16 cellular contexts compared by ENCODE assay signal in the genomic region with DNA sequence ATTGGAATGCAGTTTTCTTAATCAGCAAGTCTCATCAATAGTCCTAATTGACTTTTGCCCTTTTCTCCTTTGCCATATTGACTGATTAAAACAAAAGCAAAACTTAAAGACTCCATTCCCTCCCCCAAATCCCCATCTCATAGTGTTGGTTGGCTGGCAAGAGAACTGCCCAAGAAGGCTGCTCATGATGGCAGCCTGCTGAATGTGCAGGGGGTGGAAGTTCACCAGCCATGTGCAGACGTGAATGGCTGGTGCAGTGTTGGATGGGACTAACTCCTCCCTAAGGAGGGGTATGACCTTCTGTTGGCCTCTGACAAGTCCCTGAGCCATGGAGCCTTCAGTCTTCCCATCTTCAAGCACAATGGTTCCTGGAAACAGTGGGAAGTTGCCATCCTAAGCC. TPM values are rescaled to one million over a fixed set of nuclear protein-coding genes. Genes with fewer than 3 reads are reported as not detected.
A peak's percentile ranks its signal among the peaks of the same experiment; 100 is the strongest.
DNase-seq lines count a peak whose midpoint lies in the region; ATAC-seq, FAIRE-seq and TF ChIP-seq lines count a peak whose summit lies in the region.
"Had no signal": no experiment of that assay in that cellular context is flagged by ENCODE, and none has a peak within 500 bp of the region (broad histone marks: within the 10 kb centered on the region; RNA-seq: fewer than 3 reads in every experiment).

No MANE protein-coding gene starts in this region.

- no peak overlapping the region for H3K14ac ChIP-seq in neuronal stem cell (ENCODE audit: low read length)

- H3K4me1 ChIP-seq in HepG2 (ENCODE audit: insufficient read depth, low read length) (peaks cover 99% of the 10 kb centered on the region), right lobe of liver (peaks cover 0 to 43% (median 15%) of the 10 kb centered on the region in 4 donors), neuronal stem cell (ENCODE audit: control insufficient read depth in 2 of 2, insufficient read depth in 1 of 2, low read depth in 1 of 2, low read length in 2 of 2) (peaks cover 16 to 29% of the 10 kb centered on the region in 2 donors)

- H2BK120ac ChIP-seq in neuronal stem cell (ENCODE audit: low read depth, low read length) = no peak overlapping the region

- no peak overlapping the region for H3K23ac ChIP-seq in neuronal stem cell (ENCODE audit: low read depth, low read length, poor library complexity)

- peaks cover 94% of the 10 kb centered on the region for H3K79me2 ChIP-seq in HepG2 (ENCODE audit: insufficient read depth, low read length)

- no peak overlapping the region for H2AFZ ChIP-seq in HepG2 (ENCODE audit: low read length)
- no peak overlapping the region for H2AFZ ChIP-seq in neuronal stem cell (ENCODE audit: low read length)
- H2AFZ ChIP-seq: GM23248 had no signal

- H2BK5ac ChIP-seq in neuronal stem cell (ENCODE audit: low read length) = no peak overlapping the region

- in situ Hi-C loops in HepG2 (cut with HindIII; ENCODE audit: extremely low pct_ligation_motif_present, low pct_unique_long_range_greater_than_20kb) = no loop called here

- H2AK5ac ChIP-seq in neuronal stem cell (ENCODE audit: low read depth, low read length) = no peak overlapping the region

- 75% methylated on average over 1 of the region's 1 CpG for WGBS in HepG2 (ENCODE audit: low lambda C conversion rate)
- 60% methylated on average over 1 of the region's 1 CpG for WGBS in right lobe of liver (ENCODE audit: insufficient coverage, low coverage, low lambda C conversion rate, missing lambda C conversion rate)
- WGBS in neuronal stem cell (ENCODE audit: extremely low coverage in 2 of 2, insufficient read length in 2 of 2, insufficient replicate concordance in 1 of 2), 2 donors = no CpG with 5 or more reads among the region's 1 CpG

- BruUV-seq in HepG2 (replicated peaks; lab: Mats Ljungman, UMichigan) = no TSS peak

- H3K4me3 ChIP-seq in HepG2 (replicated peaks in 1 of 3; ENCODE audit: insufficient read depth in 1 of 3, low read depth in 2 of 3, low read length in 3 of 3) (no peak overlapping the region), right lobe of liver (no peak overlapping the region), SK-N-MC (no peak overlapping the region), fibroblast of villous mesenchyme (ENCODE audit: low read depth, low read length) (peak overlapping the region; percentile 1), neuronal stem cell (ENCODE audit: low read length in 2 of 2) (no peak overlapping the region)
- H3K4me3 ChIP-seq: cardiac muscle cell, gastroesophageal sphincter, GM23248 had no signal

- H3K9me3 Mint-ChIP-seq in naive thymus-derived CD8-positive, alpha-beta T cell = no peaks in the 10 kb centered on the region

- no peak for TF ChIP-seq RAD21 in HepG2 (CRISPR knock-in tag; IDR thresholded peaks at IDR 0.05)

- peaks cover 0 to 11% (median 2%) of the 10 kb centered on the region in 3 donors for H3K36me3 Mint-ChIP-seq in naive thymus-derived CD8-positive, alpha-beta T cell

- H3K9ac ChIP-seq in HepG2 (ENCODE audit: insufficient read depth, low read depth, low read length) (no peak overlapping the region), SK-N-MC (ENCODE audit: insufficient read length) (no peak overlapping the region), neuronal stem cell (ENCODE audit: low read depth, low read length, poor library complexity) (no peak overlapping the region)
- H3K9ac ChIP-seq: GM23248 had no signal

- H3K27ac Mint-ChIP-seq in naive thymus-derived CD8-positive, alpha-beta T cell = peak overlapping the region in 4 of 10 donors; percentile 1 to 57 (median 32)

- no peak overlapping the region for H4K91ac ChIP-seq in neuronal stem cell (ENCODE audit: low read depth, low read length, poor library complexity)

- CTCF ChIA-PET in HepG2 (lab: Yijun Ruan, JAX; ENCODE audit: low intra/inter-chr PET ratio, low total read pairs) = no interaction called here

- DNase-seq in HepG2 (ENCODE audit: low spot score) (no peak), right lobe of liver (no peak), SK-N-MC (ENCODE audit: low read depth, low spot score) (no peak), fibroblast of villous mesenchyme (ENCODE audit: low read depth) (no peak), neuronal stem cell (ENCODE audit: low spot score) (no peak), T1000 (lab: John Stamatoyannopoulos, UW) (no peak)
- no peak for DNase-seq in naive thymus-derived CD8-positive, alpha-beta T cell
- DNase-seq: activated gamma-delta T cell treated with Interleukin-2 at 50 U/mL for 16 hours; effector memory CD4-positive, alpha-beta T cell; EL; GM23248; NCI-H1417 treated with DMSO at 0.1 percent for 48 hours; NCI-H226 had no signal

- intact Hi-C loops in HepG2 (cut with micrococcal nuclease; ENCODE audit: unreplicated experiment) = no loop called here
- intact Hi-C loops in right lobe of liver (cut with DNase I) = loop anchor here in 1 of 2 donors (10.0 kb wide), 1 partner anchor 102 kb away; no protein-coding TSS in a partner anchor

- H4K20me1 ChIP-seq in HepG2 (ENCODE audit: insufficient read depth, low read length) = peaks cover 58% of the 10 kb centered on the region

- H3K27me3 ChIP-seq in HepG2 (ENCODE audit: control insufficient read depth in 1 of 2, insufficient read depth in 2 of 2, low read length in 2 of 2) = no peaks in the 10 kb centered on the region
- no peaks in the 10 kb centered on the region for H3K27me3 ChIP-seq in right lobe of liver
- H3K27me3 ChIP-seq in neuronal stem cell (ENCODE audit: control insufficient read depth in 3 of 3, insufficient read depth in 3 of 3, low read depth in 1 of 3, low read length in 3 of 3) = no peaks in the 10 kb centered on the region
- H3K27me3 ChIP-seq: cardiac muscle cell, gastroesophageal sphincter had no signal

- H2BK12ac ChIP-seq in neuronal stem cell (ENCODE audit: low read length) = no peak overlapping the region

- no peak overlapping the region for H2BK15ac ChIP-seq in neuronal stem cell (ENCODE audit: low read length)

- H3K27ac ChIP-seq in HepG2 (ENCODE audit: extremely low read length, insufficient read depth, low read length) (no peak overlapping the region), right lobe of liver (no peak overlapping the region), SK-N-MC (0 out of 2 replicates have a peak overlapping the region, but pooled peaks have one; percentile 68), neuronal stem cell (replicated peaks; ENCODE audit: low read length) (no peak overlapping the region)
- H3K27ac ChIP-seq: cardiac muscle cell, gastroesophageal sphincter, GM23248 had no signal

- H3K27me3 Mint-ChIP-seq in naive thymus-derived CD8-positive, alpha-beta T cell = no peaks in the 10 kb centered on the region

- no peaks in the 10 kb centered on the region for H3K9me3 ChIP-seq in HepG2 (ENCODE audit: low read length)
- H3K9me3 ChIP-seq in right lobe of liver = no peaks in the 10 kb centered on the region
- no peaks in the 10 kb centered on the region for H3K9me3 ChIP-seq in SK-N-MC (ENCODE audit: low read depth, low read length)
- peaks cover 0 to 6% of the 10 kb centered on the region in 2 donors for H3K9me3 ChIP-seq in neuronal stem cell (replicated peaks in 1 of 2; ENCODE audit: control insufficient read depth in 2 of 2, insufficient read depth in 1 of 2, low read depth in 1 of 2, low read length in 2 of 2)
- H3K9me3 ChIP-seq: gastroesophageal sphincter had no signal

- no peak for TF ChIP-seq POLR2A in HepG2 (IDR thresholded peaks at IDR 0.05; ENCODE audit: insufficient read depth in 1 of 2, low read depth in 2 of 2, low read length in 2 of 2)
- no peak for TF ChIP-seq POLR2A in right lobe of liver (IDR thresholded peaks at IDR 0.05)

- H3K4me3 Mint-ChIP-seq in naive thymus-derived CD8-positive, alpha-beta T cell = peak overlapping the region in 2 of 10 donors; percentile 14 to 20

- H3K79me1 ChIP-seq in neuronal stem cell (ENCODE audit: low read depth, low read length) = peaks cover 4% of the 10 kb centered on the region

- H3K4me1 Mint-ChIP-seq in naive thymus-derived CD8-positive, alpha-beta T cell = peaks cover 36 to 93% (median 60%) of the 10 kb centered on the region in 4 donors

- H3K36me3 ChIP-seq in HepG2 (replicated peaks in 1 of 2; ENCODE audit: control insufficient read depth in 1 of 2, insufficient read depth in 2 of 2, low read length in 2 of 2) (peaks cover 16 to 29% of the 10 kb centered on the region in 2 experiments), right lobe of liver (peaks cover 0 to 10% (median 0%) of the 10 kb centered on the region in 4 donors), SK-N-MC (ENCODE audit: insufficient read depth, low read length) (peaks cover 10% of the 10 kb centered on the region; the same call in 1 of the 2 replicates), neuronal stem cell (replicated peaks in 1 of 2; ENCODE audit: control insufficient read depth in 2 of 2, insufficient read depth in 2 of 2, low read length in 2 of 2) (peaks cover 0 to 67% of the 10 kb centered on the region in 2 donors)
- H3K36me3 ChIP-seq: cardiac muscle cell had no signal

- H4K8ac ChIP-seq in neuronal stem cell (ENCODE audit: low read depth, low read length) = no peak overlapping the region

- no peak overlapping the region for H3K18ac ChIP-seq in neuronal stem cell (ENCODE audit: low read length)

- H3K4me2 ChIP-seq in HepG2 (ENCODE audit: low read depth, low read length) (no peak overlapping the region), neuronal stem cell (ENCODE audit: insufficient read depth, low read length, poor library complexity, severe bottlenecking) (no peak overlapping the region)

- TF ChIP-seq EP300 in HepG2 (IDR thresholded peaks at IDR 0.05; ENCODE audit: low read depth in 2 of 2, low read length in 2 of 2) (no peak), HepG2 (CRISPR knock-in tag; IDR thresholded peaks at IDR 0.05; ENCODE audit: borderline replicate concordance) (no peak)

- TF ChIP-seq CTCF in HepG2 (CRISPR knock-in tag; IDR thresholded peaks at IDR 0.05) = no peak
- TF ChIP-seq CTCF in right lobe of liver (IDR thresholded peaks at IDR 0.05) = no peak
- TF ChIP-seq CTCF in fibroblast of villous mesenchyme (IDR thresholded peaks at IDR 0.05; ENCODE audit: insufficient read depth, low read depth, low read length) = no peak

- no peak overlapping the region for H3K4ac ChIP-seq in neuronal stem cell (ENCODE audit: low read length)

- ATAC-seq in HepG2 = no peak
- ATAC-seq in right lobe of liver = no peak
- ATAC-seq in GM18498 (IDR thresholded peaks at IDR 0.05; ENCODE audit: unreplicated experiment) = no peak
- no peak for ATAC-seq in naive thymus-derived CD8-positive, alpha-beta T cell
- ATAC-seq: gastroesophageal sphincter had no signal

- FAIRE-seq in HepG2 (lab: Jason Lieb, UNC) = no peak

- POLR2A ChIA-PET in HepG2 (lab: Yijun Ruan, JAX) = interaction anchor here (1.2 to 5.0 kb wide), 5 partner anchors 8 to 47 kb away, joined by 3 to 31 read pairs (median 5); partner anchors contain the start of gene SMAD3
- POLR2A ChIA-PET in naive thymus-derived CD8-positive, alpha-beta T cell (lab: Charles Lee) = interaction anchor here (1.5 to 1.8 kb wide), 3 partner anchors 9 to 29 kb away, joined by 4 to 6 read pairs (median 6); no protein-coding TSS in a partner anchor

RNA-seq across cellular contexts. Expression of gene SMAD3, which starts 7.0 kb away (rescaled TPM):
- total RNA-seq in HepG2 (2016; rRNA removed; fragmentation: Illumina TruSeq; extraction: Trizol) (8.6 and 10.0 TPM in 2 replicates), right lobe of liver (10 to 100 TPM in 5 of 6 experiments, 1 to 10 TPM in 1; 9.2 to 34.0 (median 14.4) TPM), fibroblast of villous mesenchyme (30.3 and 67.8 TPM in 2 replicates)
- 5.9 and 6.9 TPM in 2 replicates for total RNA-seq in HepG2 (2016; cell fraction: cytosol; rRNA removed; fragmentation: Illumina TruSeq; extraction: Trizol; ENCODE audit: low read depth)
- total RNA-seq in HepG2 (2016; cell fraction: insoluble cytoplasmic fraction; rRNA removed; fragmentation: Illumina TruSeq; extraction: Trizol) = 8.6 and 9.2 TPM in 2 replicates
- 6.1 and 6.5 TPM in 2 replicates for total RNA-seq in HepG2 (2016; cell fraction: membrane; rRNA removed; fragmentation: Illumina TruSeq; extraction: Trizol)
- total RNA-seq in HepG2 (2016; cell fraction: nucleus; rRNA removed; fragmentation: Illumina TruSeq; extraction: Trizol) = 15.6 and 16.8 TPM in 2 replicates
- 56.3 and 59.1 TPM in 2 replicates for polyA plus RNA-seq in HepG2 (2011; rRNA removed)
- polyA plus RNA-seq in HepG2 (2011; cell fraction: cytosol; rRNA removed) = 15.3 and 17.1 TPM in 2 replicates
- 92.6 and 110 TPM in 2 replicates for polyA plus RNA-seq in HepG2 (2011; cell fraction: nucleus; rRNA removed)
- 27.7 and 30.7 TPM in 2 replicates for polyA plus RNA-seq in HepG2 (2012)
- 0.69 and 1.4 TPM in 2 replicates for polyA plus RNA-seq in HepG2 (2016; cell fraction: cytosol; fragmentation: Illumina TruSeq; extraction: Trizol; ENCODE audit: low read depth)
- 9.8 and 12.0 TPM in 2 replicates for polyA plus RNA-seq in HepG2 (2016; cell fraction: insoluble cytoplasmic fraction; fragmentation: Illumina TruSeq; extraction: Trizol; ENCODE audit: low read depth)
- polyA plus RNA-seq in HepG2 (2016; cell fraction: membrane; fragmentation: Illumina TruSeq; extraction: Trizol; ENCODE audit: low read depth) = 2.7 and 3.7 TPM in 2 replicates
- 25.8 and 26.1 TPM in 2 replicates for polyA plus RNA-seq in HepG2 (2016; cell fraction: nucleus; fragmentation: Illumina TruSeq; extraction: Trizol; ENCODE audit: insufficient read depth, low read depth)
- 37.4 and 65.9 TPM in 2 replicates for polyA minus RNA-seq in HepG2 (2011; rRNA and poly(A)+ RNA removed; ENCODE audit: low replicate concordance)
- 17.8 and 26.2 TPM in 2 replicates for polyA minus RNA-seq in HepG2 (2011; cell fraction: cytosol; rRNA and poly(A)+ RNA removed)
- 43.8 and 50.1 TPM in 2 replicates for polyA minus RNA-seq in HepG2 (2011; cell fraction: nucleus; rRNA and poly(A)+ RNA removed)
- 32.6 TPM for polyA plus RNA-seq in neuronal stem cell (2013, experiment 1 of 2)
- polyA plus RNA-seq in neuronal stem cell (2013, experiment 2 of 2) = 32.9 TPM
- 10 to 100 TPM; 53.1 to 55.4 TPM for total RNA-seq in naive thymus-derived CD8-positive, alpha-beta T cell
- 1 to 10 TPM in 2 of 3 donors, under 1 TPM in 1; 0.57 to 4.2 (median 1.7) TPM for polyA plus RNA-seq in naive thymus-derived CD8-positive, alpha-beta T cell
